In genomic region chr5:82356808-82357671, GRCh38 we compare ENCODE assay signal across 8 cellular contexts.
DNase-seq lines count a peak whose midpoint lies in the region; ATAC-seq and TF ChIP-seq lines count a peak whose summit lies in the region.

No MANE protein-coding gene starts in this region.

- H3K36me3 Mint-ChIP-seq in H9 (ENCODE audit: insufficient read depth in 1 of 3, low read depth in 3 of 3) = no peaks in the 10 kb centered on the region

- no peaks in the 10 kb centered on the region for H3K79me2 ChIP-seq in H9 (ENCODE audit: insufficient read depth, low read length)

- H2BK120ac ChIP-seq in H9 (ENCODE audit: low read depth, low read length, poor library complexity, severe bottlenecking) = no peak overlapping the region

- H3K14ac ChIP-seq in H9 (ENCODE audit: insufficient read depth, low read length) = no peak overlapping the region; the same call in 1 of the 2 replicates

- H3K27ac ChIP-seq in H9 (ENCODE audit: insufficient read length, low read depth, low read length) (no peak overlapping the region), heart right ventricle (peak overlapping the region; percentile 32 to 83 (median 72))

- H3K4me1 ChIP-seq in H9 (ENCODE audit: insufficient read depth, low read length) (no peaks in the 10 kb centered on the region; the same call in 1 of the 2 replicates), heart right ventricle (peaks cover 4 to 53% (median 32%) of the 10 kb centered on the region in 9 donors)

- TF ChIP-seq CTCF in H9 (conservative IDR thresholded peaks at IDR 0.05) (no peak), heart right ventricle (IDR thresholded peaks at IDR 0.05) (no peak)

- intact Hi-C loops in heart right ventricle (cut with DNase I) = loop anchor here in 8 of 10 donors (10.0 kb wide), 8 partner anchors 48 to 1208 kb away; partner anchors contain the start of genes VCAN (in 4 of the 8), TMEM167A (in 1 of the 8) and XRCC4 (in 1 of the 8)

- H4K20me1 ChIP-seq in H9 (ENCODE audit: control insufficient read depth, insufficient read depth, insufficient read length) = no peaks in the 10 kb centered on the region

- H3K27me3 ChIP-seq in H9 (ENCODE audit: insufficient read depth, low read length) (no peaks in the 10 kb centered on the region; the same call in 1 of the 2 replicates), heart right ventricle (no peaks in the 10 kb centered on the region)

- H3K9me3 ChIP-seq in H9 (ENCODE audit: control insufficient read depth, low read depth, low read length) = no peaks in the 10 kb centered on the region
- no peaks in the 10 kb centered on the region for H3K9me3 ChIP-seq in heart right ventricle

- no peak overlapping the region for H3K18ac ChIP-seq in H9 (ENCODE audit: insufficient read length, low read depth, low read length)

- no peak overlapping the region for H3K4ac ChIP-seq in H9 (ENCODE audit: low read depth, low read length)

- peak overlapping the region; percentile 35 for H2AFZ ChIP-seq in H9 (ENCODE audit: low read length)

- no peak overlapping the region for H3K9ac ChIP-seq in H9 (ENCODE audit: extremely low read depth, insufficient read length, low read length)

- no peak overlapping the region for H2BK12ac ChIP-seq in H9 (ENCODE audit: insufficient read length, low read depth, low read length)

- H2BK20ac ChIP-seq in H9 (ENCODE audit: low read depth, low read length, poor library complexity, severe bottlenecking) = no peak overlapping the region

- no peak overlapping the region for H4K5ac ChIP-seq in H9 (ENCODE audit: insufficient read length, low read depth, low read length)

- no peak overlapping the region for H2BK15ac ChIP-seq in H9 (ENCODE audit: low read depth, low read length)

- WGBS in H9 (ENCODE audit: extremely low coverage, insufficient read length, low lambda C conversion rate) = no CpG with 5 or more reads among the region's 14 CpGs
- 16 to 22% methylated on average over 14 of the region's 14 CpGs for WGBS in heart right ventricle, 2 donors

- H4K91ac ChIP-seq in H9 (ENCODE audit: insufficient read length, low read depth, low read length) = no peak overlapping the region

- no peaks in the 10 kb centered on the region; the same call in 1 of the 2 replicates for H3K27me3 Mint-ChIP-seq in H9 (ENCODE audit: low read depth)

- peaks cover 7 to 8% of the 10 kb centered on the region in 2 experiments for H3K4me1 Mint-ChIP-seq in H9

- H2BK5ac ChIP-seq in H9 (ENCODE audit: insufficient read length, low read length) = no peak overlapping the region

- no peak overlapping the region for H3K4me2 ChIP-seq in H9 (ENCODE audit: insufficient read depth, insufficient read length, low read length)

- no peaks in the 10 kb centered on the region for H3K9me3 Mint-ChIP-seq in H9

- peak; percentile 87 to 97 (median 96) for ATAC-seq in heart right ventricle

- H3K4me3 Mint-ChIP-seq in H9 = no peak overlapping the region

- H3K4me3 ChIP-seq in heart right ventricle = no peak overlapping the region

- no peak overlapping the region for H3K23ac ChIP-seq in H9 (ENCODE audit: insufficient read length, low read depth, low read length)

- DNase-seq in AML-193 (lab: John Stamatoyannopoulos, UW) (peak; percentile 58 to 65), H9 (peak; percentile 50), RPMI7951 (ENCODE audit: low read depth) (peak; percentile 98), heart right ventricle (peak; percentile 63 to 87), cerebellar nuclear complex (lab: John Stamatoyannopoulos, UW) (no peak), ecto neural progenitor cell (ENCODE audit: low spot score) (no peak)
- DNase-seq in activated effector memory CD4-positive, alpha-beta T cell treated with anti-CD3 and anti-CD28 coated beads, Interleukin-2, amount 50 U/mL, for 16 hours = peak; percentile 85
- DNase-seq in stimulated activated CD4-positive, alpha-beta T cell treated with anti-CD3 and anti-CD28 coated beads, Interleukin-1b, Interleukin-23, amount 100 ng/mL, for 48 hours = peak; percentile 85

- no peak overlapping the region for H3T11ph ChIP-seq in H9 (ENCODE audit: low read length)

- no peaks in the 10 kb centered on the region for H3K23me2 ChIP-seq in H9 (ENCODE audit: insufficient read length, low read depth, low read length, poor library complexity, severe bottlenecking)

- no peaks in the 10 kb centered on the region for H3K36me3 ChIP-seq in heart right ventricle

- H4K8ac ChIP-seq in H9 (replicated peaks; ENCODE audit: insufficient read length, low read depth, low read length) = no peak overlapping the region

- peak overlapping the region in 2 of 3 experiments; percentile 62 to 65; a peak in 2 of 7 replicates for H3K27ac Mint-ChIP-seq in H9

- H2AK5ac ChIP-seq in H9 (ENCODE audit: insufficient read length, low read length) = no peak overlapping the region

- H3K79me1 ChIP-seq in H9 (ENCODE audit: insufficient read depth, low read depth, low read length, poor library complexity, severe bottlenecking) = no peaks in the 10 kb centered on the region

- no peak overlapping the region for H3K56ac ChIP-seq in H9 (ENCODE audit: insufficient read length, low read depth, low read length)

Comparison
In these comparisons a context has a peak if more than half of its experiments do, and no peak if none do; other contexts are left out.
1. DNase-seq: peak in AML-193 (2 of 2), H9 (single experiment), RPMI7951 (single experiment), activated effector memory CD4-positive, alpha-beta T cell treated with anti-CD3 and anti-CD28 coated beads, Interleukin-2, amount 50 U/mL, for 16 hours (single experiment), heart right ventricle (2 of 2) and stimulated activated CD4-positive, alpha-beta T cell treated with anti-CD3 and anti-CD28 coated beads, Interleukin-1b, Interleukin-23, amount 100 ng/mL, for 48 hours (single experiment); none in cerebellar nuclear complex (0 of 2) and ecto neural progenitor cell (single experiment).